19 cellular contexts compared by ENCODE assay signal in the genomic region with DNA sequence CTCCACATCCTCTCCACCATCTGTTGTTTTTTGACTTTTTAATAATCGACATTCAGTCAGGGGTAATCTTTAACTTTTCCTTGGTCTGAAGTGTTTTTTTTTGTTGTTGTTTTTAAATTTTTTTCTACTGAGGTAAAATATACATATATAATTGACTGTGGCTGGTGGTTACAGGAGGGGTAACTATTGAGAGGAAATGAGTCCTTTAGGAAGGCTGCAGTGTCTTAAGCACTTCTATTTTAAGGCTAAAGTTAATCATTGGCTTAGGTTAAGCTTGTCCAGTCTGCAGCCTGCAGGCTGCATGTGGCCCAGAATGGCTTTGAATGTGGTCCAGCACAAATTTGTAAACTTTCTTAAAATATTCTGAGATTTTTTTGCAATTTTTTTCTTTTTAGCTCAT.
DNase-seq lines count a peak whose midpoint lies in the region; ATAC-seq lines count a peak whose summit lies in the region.
"Had no signal": no experiment of that assay in that cellular context is flagged by ENCODE, and none has a peak within 500 bp of the region (broad histone marks: within the 10 kb centered on the region; RNA-seq: fewer than 3 reads in every experiment).

No MANE protein-coding gene starts in this region.

- DNase-seq in renal cortical epithelial cell (ENCODE audit: low read depth) (peak; percentile 96), DMS79 (lab: John Stamatoyannopoulos, UW) (no peak), HUDEP-2 (lab: John Stamatoyannopoulos, UW; ENCODE audit: unreplicated experiment in 76 of 76) (no peak)
- DNase-seq in CD8-positive, alpha-beta memory T cell, result no peak
- DNase-seq in activated CD4-positive, alpha-beta memory T cell treated with anti-CD3 and anti-CD28 coated beads for 36 hours, result no peak
- DNase-seq: activated naive CD4-positive, alpha-beta T cell treated with anti-CD3 and anti-CD28 coated beads, Interleukin-2, amount 10 ng/mL, durations not matched to agents 7 days and 5 days; CD4-positive, alpha-beta memory T cell; effector CD4-positive, alpha-beta T cell; foreskin keratinocyte; GF-D8; Kasumi-1; NCI-H187 treated with DMSO at 0.1 percent for 48 hours; NCI-H774; occipital lobe; SHP77 treated with DMSO at 0.1 percent for 48 hours had no signal

- H3K9me3 Mint-ChIP-seq in CD8-positive, alpha-beta memory T cell, result peaks cover 0 to 2% (median 0%) of the 10 kb centered on the region in 5 donors
- no peaks in the 10 kb centered on the region for H3K9me3 Mint-ChIP-seq in activated CD4-positive, alpha-beta memory T cell treated with anti-CD3 and anti-CD28 coated beads for 36 hours
- H3K9me3 Mint-ChIP-seq: activated naive CD4-positive, alpha-beta T cell treated with anti-CD3 and anti-CD28 coated beads, Interleukin-2, amount 10 ng/mL, durations not matched to agents 7 days and 5 days; CD4-positive, alpha-beta memory T cell; mesothelial cell of epicardium had no signal

- H3K27ac Mint-ChIP-seq in CD8-positive, alpha-beta memory T cell, result no peak overlapping the region
- H3K27ac Mint-ChIP-seq in activated CD4-positive, alpha-beta memory T cell treated with anti-CD3 and anti-CD28 coated beads for 36 hours, result no peak overlapping the region
- H3K27ac Mint-ChIP-seq: activated naive CD4-positive, alpha-beta T cell treated with anti-CD3 and anti-CD28 coated beads, Interleukin-2, amount 10 ng/mL, durations not matched to agents 7 days and 5 days; CD4-positive, alpha-beta memory T cell; mesothelial cell of epicardium had no signal

- CTCF ChIA-PET in CD8-positive, alpha-beta memory T cell (lab: Charles Lee), result no interaction called here
- CTCF ChIA-PET in activated CD4-positive, alpha-beta memory T cell treated with anti-CD3 and anti-CD28 coated beads for 36 hours (lab: Charles Lee), result interaction anchor here (0.6 kb wide), 2 partner anchors 67 to 383 kb away, joined by 3 read pairs; no protein-coding TSS in a partner anchor

- H3K36me3 ChIP-seq in CD8-positive, alpha-beta memory T cell (ENCODE audit: insufficient read depth, low read length), result no peaks in the 10 kb centered on the region

- POLR2A ChIA-PET in CD8-positive, alpha-beta memory T cell (lab: Charles Lee), result no interaction called here
- POLR2A ChIA-PET in activated CD4-positive, alpha-beta memory T cell treated with anti-CD3 and anti-CD28 coated beads for 36 hours (lab: Charles Lee), result no interaction called here

- intact Hi-C loops in activated CD4-positive, alpha-beta memory T cell treated with anti-CD3 and anti-CD28 coated beads for 36 hours (cut with micrococcal nuclease), result no loop called here

- H3K4me1 Mint-ChIP-seq in CD8-positive, alpha-beta memory T cell, result no peaks in the 10 kb centered on the region
- no peaks in the 10 kb centered on the region for H3K4me1 Mint-ChIP-seq in activated CD4-positive, alpha-beta memory T cell treated with anti-CD3 and anti-CD28 coated beads for 36 hours (ENCODE audit: low read depth)
- H3K4me1 Mint-ChIP-seq: activated naive CD4-positive, alpha-beta T cell treated with anti-CD3 and anti-CD28 coated beads, Interleukin-2, amount 10 ng/mL, durations not matched to agents 7 days and 5 days; CD4-positive, alpha-beta memory T cell had no signal

- no peaks in the 10 kb centered on the region for H3K4me1 ChIP-seq in CD8-positive, alpha-beta memory T cell (ENCODE audit: insufficient read depth, low read length)
- H3K4me1 ChIP-seq: foreskin keratinocyte had no signal

- H3K27me3 Mint-ChIP-seq in CD8-positive, alpha-beta memory T cell, result no peaks in the 10 kb centered on the region
- H3K27me3 Mint-ChIP-seq in activated CD4-positive, alpha-beta memory T cell treated with anti-CD3 and anti-CD28 coated beads for 36 hours, result no peaks in the 10 kb centered on the region
- H3K27me3 Mint-ChIP-seq: activated naive CD4-positive, alpha-beta T cell treated with anti-CD3 and anti-CD28 coated beads, Interleukin-2, amount 10 ng/mL, durations not matched to agents 7 days and 5 days had no signal

- no peaks in the 10 kb centered on the region for H3K27me3 ChIP-seq in CD8-positive, alpha-beta memory T cell (ENCODE audit: insufficient read depth, low read length, poor library complexity, severe bottlenecking)

- no peaks in the 10 kb centered on the region for H3K9me3 ChIP-seq in CD8-positive, alpha-beta memory T cell (ENCODE audit: low read length)

- peak; percentile 85 for ATAC-seq in GM19324 (IDR thresholded peaks at IDR 0.05; ENCODE audit: low FRiP score, unreplicated experiment)
- peak; percentile 81 for ATAC-seq in HG02623 (IDR thresholded peaks at IDR 0.05; ENCODE audit: unreplicated experiment)
- ATAC-seq in HG03432 (IDR thresholded peaks at IDR 0.05; ENCODE audit: unreplicated experiment), result peak; percentile 93
- ATAC-seq: foreskin keratinocyte had no signal

- no peak overlapping the region for H3K4me3 Mint-ChIP-seq in CD8-positive, alpha-beta memory T cell
- no peak overlapping the region for H3K4me3 Mint-ChIP-seq in activated CD4-positive, alpha-beta memory T cell treated with anti-CD3 and anti-CD28 coated beads for 36 hours
- H3K4me3 Mint-ChIP-seq: activated naive CD4-positive, alpha-beta T cell treated with anti-CD3 and anti-CD28 coated beads, Interleukin-2, amount 10 ng/mL, durations not matched to agents 7 days and 5 days; CD4-positive, alpha-beta memory T cell; mesothelial cell of epicardium had no signal

- no peaks in the 10 kb centered on the region for H3K36me3 Mint-ChIP-seq in CD8-positive, alpha-beta memory T cell
- H3K36me3 Mint-ChIP-seq in activated CD4-positive, alpha-beta memory T cell treated with anti-CD3 and anti-CD28 coated beads for 36 hours, result no peaks in the 10 kb centered on the region
- H3K36me3 Mint-ChIP-seq: activated naive CD4-positive, alpha-beta T cell treated with anti-CD3 and anti-CD28 coated beads, Interleukin-2, amount 10 ng/mL, durations not matched to agents 7 days and 5 days; CD4-positive, alpha-beta memory T cell; mesothelial cell of epicardium had no signal

- no peak overlapping the region for H3K27ac ChIP-seq in CD8-positive, alpha-beta memory T cell (ENCODE audit: low read depth, low read length)
- H3K27ac ChIP-seq: foreskin keratinocyte had no signal

- H3K4me3 ChIP-seq in CD8-positive, alpha-beta memory T cell (ENCODE audit: low read length), result no peak overlapping the region
